3 cellular contexts compared by ENCODE assay signal in the genomic region with DNA sequence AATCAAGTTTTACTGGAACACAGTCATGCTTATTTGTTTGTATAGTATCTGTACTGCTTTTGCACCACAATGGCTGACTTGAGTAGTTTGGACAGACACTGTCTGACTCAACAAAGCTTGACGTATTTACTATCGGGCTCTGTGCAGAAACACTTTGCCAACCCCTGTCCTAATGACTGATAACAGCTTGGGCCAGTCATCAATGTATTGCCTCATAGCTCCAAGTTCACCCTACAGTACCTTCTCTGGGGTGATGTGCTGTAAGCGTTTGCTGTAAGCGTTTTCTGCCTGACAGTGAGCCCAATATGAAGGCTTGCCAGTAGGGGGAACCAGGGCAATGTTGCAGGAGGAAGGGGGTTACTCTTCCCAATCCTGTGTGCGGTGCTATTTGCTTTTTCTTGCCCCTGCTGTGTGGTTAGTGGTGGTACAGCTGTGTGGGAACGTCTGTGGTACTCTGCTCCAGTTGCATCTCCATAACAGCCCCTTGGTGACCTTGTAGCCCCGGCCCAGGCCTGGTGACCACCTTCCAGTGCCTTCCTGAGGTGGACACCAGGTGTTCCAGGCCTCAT.
TF ChIP-seq lines count a peak whose summit lies in the region.

No MANE protein-coding gene starts in this region.

TF ChIP-seq in A549, 52 proteins besides CTCF, POLR2A, EP300 and RAD21:
- TF ChIP-seq NR3C1 (IDR thresholded peaks at IDR 0.05) (no peak), HOXB5 (CRISPR knock-in tag; IDR thresholded peaks at IDR 0.05) (peak; percentile 21; the same call in 1 of the 2 replicates), FOSL2 (IDR thresholded peaks at IDR 0.05) (no peak), FOSL2 (CRISPR knock-in tag; IDR thresholded peaks at IDR 0.05) (peak; percentile 52), MAFK (IDR thresholded peaks at IDR 0.05; ENCODE audit: partially characterized antibody) (peak; percentile 24), SMC3 (IDR thresholded peaks at IDR 0.05) (no peak), TFCP2L1 (CRISPR knock-in tag; IDR thresholded peaks at IDR 0.05) (no peak), ZNF302 (CRISPR knock-in tag; IDR thresholded peaks at IDR 0.05) (no peak), EHMT2 (IDR thresholded peaks at IDR 0.05; ENCODE audit: low read depth) (no peak)

TF ChIP-seq in K562, 482 proteins besides CTCF, POLR2A, EP300 and RAD21 (continues in another document):
- TF ChIP-seq GATAD2B (IDR thresholded peaks at IDR 0.05; ENCODE audit: borderline replicate concordance) = peak; percentile 24; the same call in 1 of the 2 replicates
- TF ChIP-seq, protein P1, sequence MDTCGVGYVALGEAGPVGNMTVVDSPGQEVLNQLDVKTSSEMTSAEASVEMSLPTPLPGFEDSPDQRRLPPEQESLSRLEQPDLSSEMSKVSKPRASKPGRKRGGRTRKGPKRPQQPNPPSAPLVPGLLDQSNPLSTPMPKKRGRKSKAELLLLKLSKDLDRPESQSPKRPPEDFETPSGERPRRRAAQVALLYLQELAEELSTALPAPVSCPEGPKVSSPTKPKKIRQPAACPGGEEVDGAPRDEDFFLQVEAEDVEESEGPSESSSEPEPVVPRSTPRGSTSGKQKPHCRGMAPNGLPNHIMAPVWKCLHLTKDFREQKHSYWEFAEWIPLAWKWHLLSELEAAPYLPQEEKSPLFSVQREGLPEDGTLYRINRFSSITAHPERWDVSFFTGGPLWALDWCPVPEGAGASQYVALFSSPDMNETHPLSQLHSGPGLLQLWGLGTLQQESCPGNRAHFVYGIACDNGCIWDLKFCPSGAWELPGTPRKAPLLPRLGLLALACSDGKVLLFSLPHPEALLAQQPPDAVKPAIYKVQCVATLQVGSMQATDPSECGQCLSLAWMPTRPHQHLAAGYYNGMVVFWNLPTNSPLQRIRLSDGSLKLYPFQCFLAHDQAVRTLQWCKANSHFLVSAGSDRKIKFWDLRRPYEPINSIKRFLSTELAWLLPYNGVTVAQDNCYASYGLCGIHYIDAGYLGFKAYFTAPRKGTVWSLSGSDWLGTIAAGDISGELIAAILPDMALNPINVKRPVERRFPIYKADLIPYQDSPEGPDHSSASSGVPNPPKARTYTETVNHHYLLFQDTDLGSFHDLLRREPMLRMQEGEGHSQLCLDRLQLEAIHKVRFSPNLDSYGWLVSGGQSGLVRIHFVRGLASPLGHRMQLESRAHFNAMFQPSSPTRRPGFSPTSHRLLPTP (IDR thresholded peaks at IDR 0.05; ENCODE audit: borderline replicate concordance, extremely low read depth, insufficient read length) = no peak
- no peak for TF ChIP-seq ETV6 (IDR thresholded peaks at IDR 0.05; ENCODE audit: borderline replicate concordance in 1 of 2, low read depth in 2 of 2, low read length in 1 of 2)
- no peak for TF ChIP-seq ETV6 (CRISPR knock-in tag; IDR thresholded peaks at IDR 0.05; ENCODE audit: borderline replicate concordance)
- TF ChIP-seq SOX6 (IDR thresholded peaks at IDR 0.05) = peak; percentile 37; the same call in 1 of the 2 replicates
- TF ChIP-seq TGIF2 (CRISPR knock-in tag; IDR thresholded peaks at IDR 0.05) = no peak
- TF ChIP-seq, protein P2, sequence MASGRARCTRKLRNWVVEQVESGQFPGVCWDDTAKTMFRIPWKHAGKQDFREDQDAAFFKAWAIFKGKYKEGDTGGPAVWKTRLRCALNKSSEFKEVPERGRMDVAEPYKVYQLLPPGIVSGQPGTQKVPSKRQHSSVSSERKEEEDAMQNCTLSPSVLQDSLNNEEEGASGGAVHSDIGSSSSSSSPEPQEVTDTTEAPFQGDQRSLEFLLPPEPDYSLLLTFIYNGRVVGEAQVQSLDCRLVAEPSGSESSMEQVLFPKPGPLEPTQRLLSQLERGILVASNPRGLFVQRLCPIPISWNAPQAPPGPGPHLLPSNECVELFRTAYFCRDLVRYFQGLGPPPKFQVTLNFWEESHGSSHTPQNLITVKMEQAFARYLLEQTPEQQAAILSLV (tag; IDR thresholded peaks at IDR 0.05) = peak; percentile 65; the same call in 1 of the 2 replicates
- TF ChIP-seq, protein P3, sequence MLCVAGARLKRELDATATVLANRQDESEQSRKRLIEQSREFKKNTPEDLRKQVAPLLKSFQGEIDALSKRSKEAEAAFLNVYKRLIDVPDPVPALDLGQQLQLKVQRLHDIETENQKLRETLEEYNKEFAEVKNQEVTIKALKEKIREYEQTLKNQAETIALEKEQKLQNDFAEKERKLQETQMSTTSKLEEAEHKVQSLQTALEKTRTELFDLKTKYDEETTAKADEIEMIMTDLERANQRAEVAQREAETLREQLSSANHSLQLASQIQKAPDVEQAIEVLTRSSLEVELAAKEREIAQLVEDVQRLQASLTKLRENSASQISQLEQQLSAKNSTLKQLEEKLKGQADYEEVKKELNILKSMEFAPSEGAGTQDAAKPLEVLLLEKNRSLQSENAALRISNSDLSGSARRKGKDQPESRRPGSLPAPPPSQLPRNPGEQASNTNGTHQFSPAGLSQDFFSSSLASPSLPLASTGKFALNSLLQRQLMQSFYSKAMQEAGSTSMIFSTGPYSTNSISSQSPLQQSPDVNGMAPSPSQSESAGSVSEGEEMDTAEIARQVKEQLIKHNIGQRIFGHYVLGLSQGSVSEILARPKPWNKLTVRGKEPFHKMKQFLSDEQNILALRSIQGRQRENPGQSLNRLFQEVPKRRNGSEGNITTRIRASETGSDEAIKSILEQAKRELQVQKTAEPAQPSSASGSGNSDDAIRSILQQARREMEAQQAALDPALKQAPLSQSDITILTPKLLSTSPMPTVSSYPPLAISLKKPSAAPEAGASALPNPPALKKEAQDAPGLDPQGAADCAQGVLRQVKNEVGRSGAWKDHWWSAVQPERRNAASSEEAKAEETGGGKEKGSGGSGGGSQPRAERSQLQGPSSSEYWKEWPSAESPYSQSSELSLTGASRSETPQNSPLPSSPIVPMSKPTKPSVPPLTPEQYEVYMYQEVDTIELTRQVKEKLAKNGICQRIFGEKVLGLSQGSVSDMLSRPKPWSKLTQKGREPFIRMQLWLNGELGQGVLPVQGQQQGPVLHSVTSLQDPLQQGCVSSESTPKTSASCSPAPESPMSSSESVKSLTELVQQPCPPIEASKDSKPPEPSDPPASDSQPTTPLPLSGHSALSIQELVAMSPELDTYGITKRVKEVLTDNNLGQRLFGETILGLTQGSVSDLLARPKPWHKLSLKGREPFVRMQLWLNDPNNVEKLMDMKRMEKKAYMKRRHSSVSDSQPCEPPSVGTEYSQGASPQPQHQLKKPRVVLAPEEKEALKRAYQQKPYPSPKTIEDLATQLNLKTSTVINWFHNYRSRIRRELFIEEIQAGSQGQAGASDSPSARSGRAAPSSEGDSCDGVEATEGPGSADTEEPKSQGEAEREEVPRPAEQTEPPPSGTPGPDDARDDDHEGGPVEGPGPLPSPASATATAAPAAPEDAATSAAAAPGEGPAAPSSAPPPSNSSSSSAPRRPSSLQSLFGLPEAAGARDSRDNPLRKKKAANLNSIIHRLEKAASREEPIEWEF (CRISPR knock-in tag; IDR thresholded peaks at IDR 0.05) = no peak
- TF ChIP-seq SMARCA4 (IDR thresholded peaks at IDR 0.05) = peak; percentile 61; the same call in 1 of the 2 replicates

TF ChIP-seq in GM12891, 5 proteins besides CTCF, POLR2A, EP300 and RAD21:
- TF ChIP-seq POU2F2 (IDR thresholded peaks at IDR 0.05; ENCODE audit: low read depth, low read length) (no peak), SPI1 (IDR thresholded peaks at IDR 0.05; ENCODE audit: low read depth, low read length) (no peak), POLR2AphosphoS5 (IDR thresholded peaks at IDR 0.05; ENCODE audit: low read depth, low read length) (no peak), TAF1 (IDR thresholded peaks at IDR 0.05; ENCODE audit: low read depth, low read length) (no peak), PAX5 (IDR thresholded peaks at IDR 0.05; ENCODE audit: insufficient read depth, low read length, severe bottlenecking) (no peak)
